Comparison of ENCODE assay signal across 18 cellular contexts in genomic region chr4:180009316-180009715, GRCh38.
"Had no signal": no experiment of that assay in that cellular context is flagged by ENCODE, and none has a peak within 500 bp of the region (broad histone marks: within the 10 kb centered on the region; RNA-seq: fewer than 3 reads in every experiment).

No MANE protein-coding gene starts in this region.

- H3K4me3 Mint-ChIP-seq: naive thymus-derived CD4-positive, alpha-beta T cell; nephron; neural progenitor cell; stimulated activated naive B cell treated with anti-CD40 and anti-IgM and Interleukin-4, amounts not matched to agents 10 μg/mL and 1 μg/mL and 100 μg/mL, for 72 hours; stimulated activated naive CD8-positive, alpha-beta T cell treated with anti-CD3 and anti-CD28 coated beads, Interleukin-15, Interleukin-2, amounts not matched to agents 100 ng/mL and 50 ng/mL, for 24 hours had no signal

- H3K9me3 Mint-ChIP-seq: nephron; neural progenitor cell; stimulated activated naive B cell treated with anti-CD40 and anti-IgM and Interleukin-4, amounts not matched to agents 10 μg/mL and 1 μg/mL and 100 μg/mL, for 72 hours had no signal

- H3K4me1 Mint-ChIP-seq: naive thymus-derived CD4-positive, alpha-beta T cell; nephron; neural progenitor cell; stimulated activated naive B cell treated with anti-CD40 and anti-IgM and Interleukin-4, amounts not matched to agents 10 μg/mL and 1 μg/mL and 100 μg/mL, for 72 hours had no signal

- DNase-seq: dorsolateral prefrontal cortex; effector CD4-positive, alpha-beta T cell; heart left ventricle; left cardiac atrium; left lung; mesendoderm; midbrain; naive thymus-derived CD4-positive, alpha-beta T cell; right lobe of liver; small intestine; stimulated activated CD4-positive, alpha-beta T cell treated with anti-CD3 and anti-CD28 coated beads, Interleukin-15, amount 100 ng/mL, for 24 hours; stimulated activated CD4-positive, alpha-beta T cell treated with anti-CD3 and anti-CD28 coated beads, Interleukin-2, amount 100 ng/mL, for 48 hours; stimulated activated naive B cell treated with anti-CD40 and anti-IgM and Interleukin-4, amounts not matched to agents 10 μg/mL and 1 μg/mL and 100 μg/mL, for 72 hours; upper lobe of left lung had no signal

- H3K36me3 Mint-ChIP-seq: naive thymus-derived CD4-positive, alpha-beta T cell; neural progenitor cell; stimulated activated naive B cell treated with anti-CD40 and anti-IgM and Interleukin-4, amounts not matched to agents 10 μg/mL and 1 μg/mL and 100 μg/mL, for 72 hours had no signal

- H3K27me3 Mint-ChIP-seq: naive thymus-derived CD4-positive, alpha-beta T cell; progenitor cell of endocrine pancreas; stimulated activated naive CD8-positive, alpha-beta T cell treated with anti-CD3 and anti-CD28 coated beads, Interleukin-15, Interleukin-2, amounts not matched to agents 100 ng/mL and 50 ng/mL, for 24 hours had no signal

- H3K27ac Mint-ChIP-seq: naive thymus-derived CD4-positive, alpha-beta T cell; nephron; neural progenitor cell; progenitor cell of endocrine pancreas; stimulated activated naive B cell treated with anti-CD40 and anti-IgM and Interleukin-4, amounts not matched to agents 10 μg/mL and 1 μg/mL and 100 μg/mL, for 72 hours; stimulated activated naive CD8-positive, alpha-beta T cell treated with anti-CD3 and anti-CD28 coated beads, Interleukin-15, Interleukin-2, amounts not matched to agents 100 ng/mL and 50 ng/mL, for 24 hours had no signal
